ENCODE assay signal across 8 cellular contexts in the genomic region with DNA sequence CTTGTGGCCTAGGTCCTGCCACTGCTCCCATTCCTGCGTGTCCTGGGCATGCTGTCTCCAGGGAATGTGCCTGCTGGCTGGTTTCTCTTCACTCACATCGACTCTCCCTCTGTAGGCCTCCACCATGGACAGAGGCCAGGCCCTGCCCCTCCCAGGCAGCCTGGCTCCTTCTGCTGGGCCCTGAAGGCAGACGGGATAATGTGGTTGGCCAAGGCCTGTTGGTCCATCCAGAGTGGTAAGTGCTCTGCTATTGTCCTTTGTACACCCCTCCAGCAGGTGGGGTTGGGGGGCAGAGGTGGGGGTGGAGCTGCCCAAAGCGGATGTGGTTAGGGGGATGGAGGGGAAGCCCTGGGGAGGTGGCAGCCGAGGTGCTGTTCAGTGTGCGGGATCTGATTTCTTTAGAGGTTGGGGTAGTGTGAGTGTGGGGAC. TPM values are rescaled to one million over a fixed set of nuclear protein-coding genes. Genes with fewer than 3 reads are reported as not detected.
DNase-seq lines count a peak whose midpoint lies in the region; ATAC-seq and TF ChIP-seq lines count a peak whose summit lies in the region.

No MANE protein-coding gene starts in this region.

- no peak overlapping the region for H3K18ac ChIP-seq in mesenchymal stem cell (ENCODE audit: low read depth in 1 of 2, low read length in 2 of 2)

- no peak overlapping the region for H3K14ac ChIP-seq in mesenchymal stem cell (ENCODE audit: low read length in 2 of 2)

- H3K9ac ChIP-seq in BLaER1, result no peak overlapping the region
- H3K9ac ChIP-seq in mesenchymal stem cell (ENCODE audit: low read length), result no peak overlapping the region

- H3K9me3 ChIP-seq in BLaER1 (no peaks in the 10 kb centered on the region), ascending aorta (no peaks in the 10 kb centered on the region), mesenchymal stem cell (ENCODE audit: control insufficient read depth, low read length) (no peaks in the 10 kb centered on the region)

- ATAC-seq in GM19395 (IDR thresholded peaks at IDR 0.05; ENCODE audit: unreplicated experiment), result no peak

- no peak overlapping the region for H4K91ac ChIP-seq in mesenchymal stem cell (ENCODE audit: low read length)

- no peak overlapping the region for H2AFZ ChIP-seq in mesenchymal stem cell (ENCODE audit: low read depth, low read length)

- H2BK120ac ChIP-seq in mesenchymal stem cell (ENCODE audit: low read depth, low read length), result no peak overlapping the region

- H3K27me3 ChIP-seq in BLaER1 (no peaks in the 10 kb centered on the region), ascending aorta (no peaks in the 10 kb centered on the region), mesenchymal stem cell (ENCODE audit: control insufficient read depth in 1 of 2, insufficient read depth in 1 of 2, low read length in 2 of 2) (no peaks in the 10 kb centered on the region)

- H3K79me1 ChIP-seq in mesenchymal stem cell (replicated peaks; ENCODE audit: low read length, poor library complexity, severe bottlenecking), result no peaks in the 10 kb centered on the region

- no peak overlapping the region for H3K4ac ChIP-seq in mesenchymal stem cell (ENCODE audit: low read depth in 1 of 2, low read length in 2 of 2)

- H3K4me2 ChIP-seq in BLaER1 (peak overlapping the region; percentile 85), mesenchymal stem cell (ENCODE audit: low read length, poor library complexity, severe bottlenecking) (no peak overlapping the region)

- H3K36me3 ChIP-seq in BLaER1 (peaks cover 24% of the 10 kb centered on the region), ascending aorta (peaks cover 0 to 14% of the 10 kb centered on the region in 2 donors), mesenchymal stem cell (ENCODE audit: control insufficient read depth in 1 of 2, insufficient read depth in 2 of 2, low read depth in 1 of 2, low read length in 2 of 2) (no peaks in the 10 kb centered on the region)

- no peak overlapping the region for H2BK15ac ChIP-seq in mesenchymal stem cell (ENCODE audit: low read depth, poor library complexity, severe bottlenecking)

- H2BK5ac ChIP-seq in mesenchymal stem cell (ENCODE audit: low read depth, low read length, poor library complexity, severe bottlenecking), result no peak overlapping the region

- H3K27ac ChIP-seq in BLaER1, result peak overlapping the region; percentile 56; the same call in 1 of the 2 replicates
- H3K27ac ChIP-seq in ascending aorta, result peak overlapping the region; percentile 96 to 99
- no peak overlapping the region for H3K27ac ChIP-seq in mesenchymal stem cell (ENCODE audit: low read length, poor library complexity, severe bottlenecking)

- H2BK12ac ChIP-seq in mesenchymal stem cell (ENCODE audit: low read length in 2 of 2), result no peak overlapping the region

- H4K20me1 ChIP-seq in BLaER1, result peaks cover 61% of the 10 kb centered on the region

- H3K23ac ChIP-seq in mesenchymal stem cell (ENCODE audit: low read length in 2 of 2), result no peak overlapping the region

- intact Hi-C loops in ascending aorta (cut with DNase I), result loop anchor here (10.0 kb wide), 1 partner anchor 1183 kb away; no protein-coding TSS in a partner anchor

- no peak overlapping the region for H4K8ac ChIP-seq in mesenchymal stem cell (ENCODE audit: low read length)

- WGBS in mesenchymal stem cell, result 67% methylated on average over 6 of the region's 6 CpGs

- H3K4me3 ChIP-seq in BLaER1, result no peak overlapping the region; the same call in 1 of the 2 replicates
- no peak overlapping the region for H3K4me3 ChIP-seq in ascending aorta
- no peak overlapping the region for H3K4me3 ChIP-seq in mesenchymal stem cell (ENCODE audit: insufficient read depth in 1 of 2, low read depth in 1 of 2, low read length in 2 of 2)

- no peak for TF ChIP-seq CTCF in ascending aorta (IDR thresholded peaks at IDR 0.05)

- DNase-seq in HT1080 (ENCODE audit: low read depth) (peak; percentile 44), ascending aorta (ENCODE audit: low spot score in 2 of 2) (peak in 1 of 2 donors; percentile 82), mesenchymal stem cell (peak; percentile 49), NCI-H2171 treated with DMSO at 0.1 percent for 48 hours (lab: John Stamatoyannopoulos, UW) (no peak), NCI-H510A treated with DMSO at 0.1 percent for 48 hours (lab: John Stamatoyannopoulos, UW) (no peak), RPMI8226 (no peak)

- H2AK5ac ChIP-seq in mesenchymal stem cell (ENCODE audit: low read length, severe bottlenecking), result no peak overlapping the region

- H3K4me1 ChIP-seq in BLaER1, result peaks cover 69% of the 10 kb centered on the region
- H3K4me1 ChIP-seq in ascending aorta, result peaks cover 6 to 55% of the 10 kb centered on the region in 2 donors
- H3K4me1 ChIP-seq in mesenchymal stem cell (ENCODE audit: control insufficient read depth, insufficient read depth, low read depth, low read length), result peaks cover 6% of the 10 kb centered on the region

RNA-seq across cellular contexts. Expression of a gene that starts 9.5 kb away (rescaled TPM):
- total RNA-seq in HT1080 (2014; rRNA removed; shearing (Covaris generic)), result 0.88 and 1.2 TPM in 2 replicates
- polyA plus RNA-seq in HT1080 (2015; cell fraction: cytosol; rRNA removed), result 2.6 and 3.8 TPM in 2 replicates
- 4.5 and 4.8 TPM in 2 replicates for polyA plus RNA-seq in HT1080 (2015; cell fraction: nucleus; rRNA removed)
- 722 TPM for total RNA-seq in ascending aorta
- 59.6 TPM for polyA plus RNA-seq in mesenchymal stem cell (2013, experiment 1 of 2)
- polyA plus RNA-seq in mesenchymal stem cell (2013, experiment 2 of 2), result 43.8 TPM

RNA-seq across cellular contexts. Expression of a gene that starts 28.1 kb away (rescaled TPM):
- 75.0 and 105 TPM in 2 replicates for total RNA-seq in HT1080 (2014; rRNA removed; shearing (Covaris generic))
- polyA plus RNA-seq in HT1080 (2015; cell fraction: cytosol; rRNA removed), result 65.6 and 74.4 TPM in 2 replicates
- polyA plus RNA-seq in HT1080 (2015; cell fraction: nucleus; rRNA removed), result 51.2 and 53.7 TPM in 2 replicates
- 39.8 TPM for total RNA-seq in ascending aorta
- polyA plus RNA-seq in mesenchymal stem cell (2013, experiment 1 of 2), result 38.1 TPM
- polyA plus RNA-seq in mesenchymal stem cell (2013, experiment 2 of 2), result 37.4 TPM

RNA-seq across cellular contexts. Expression of a gene that starts 35.0 kb away (rescaled TPM):
- 0.39 and 1.5 TPM in 2 replicates for total RNA-seq in HT1080 (2014; rRNA removed; shearing (Covaris generic))
- polyA plus RNA-seq in HT1080 (2015; cell fraction: cytosol; rRNA removed), result 0.13 and 0.50 TPM in 2 replicates
- 1.4 and 3.0 TPM in 2 replicates for polyA plus RNA-seq in HT1080 (2015; cell fraction: nucleus; rRNA removed)
- 32.6 TPM for total RNA-seq in ascending aorta
- polyA plus RNA-seq in mesenchymal stem cell (2013, experiment 1 of 2), result 17.3 TPM
- 17.8 TPM for polyA plus RNA-seq in mesenchymal stem cell (2013, experiment 2 of 2)

RNA-seq across cellular contexts. Expression of a gene that starts 37.8 kb away (rescaled TPM):
- not detected in 2 replicates for total RNA-seq in HT1080 (2014; rRNA removed; shearing (Covaris generic))
- polyA plus RNA-seq in HT1080 (2015; cell fraction: cytosol; rRNA removed), result not detected in 2 replicates
- not detected in 2 replicates for polyA plus RNA-seq in HT1080 (2015; cell fraction: nucleus; rRNA removed)
- 7.9 TPM for total RNA-seq in ascending aorta
- polyA plus RNA-seq in mesenchymal stem cell (2013, experiment 1 of 2), result 3.3 TPM
- 3.5 TPM for polyA plus RNA-seq in mesenchymal stem cell (2013, experiment 2 of 2)

Comparison
In these comparisons a context has a peak if more than half of its experiments do, and no peak if none do; other contexts are left out.
1. DNase-seq: peak in HT1080 (single experiment) and mesenchymal stem cell (single experiment); none in NCI-H2171 treated with DMSO at 0.1 percent for 48 hours (single experiment), NCI-H510A treated with DMSO at 0.1 percent for 48 hours (single experiment) and RPMI8226 (single experiment).
2. RNA of a gene that starts 9.5 kb away (total RNA-seq): 722 TPM in ascending aorta (single experiment); 0.88 to 1.2 TPM in HT1080; every median in the first group is over 100 times any median in the second.
3. RNA of a gene that starts 35.0 kb away (total RNA-seq): 32.6 TPM in ascending aorta (single experiment); 0.39 to 1.5 TPM in HT1080; every median in the first group is over 10 times any median in the second.